8 cellular contexts compared by ENCODE assay signal in the genomic region with DNA sequence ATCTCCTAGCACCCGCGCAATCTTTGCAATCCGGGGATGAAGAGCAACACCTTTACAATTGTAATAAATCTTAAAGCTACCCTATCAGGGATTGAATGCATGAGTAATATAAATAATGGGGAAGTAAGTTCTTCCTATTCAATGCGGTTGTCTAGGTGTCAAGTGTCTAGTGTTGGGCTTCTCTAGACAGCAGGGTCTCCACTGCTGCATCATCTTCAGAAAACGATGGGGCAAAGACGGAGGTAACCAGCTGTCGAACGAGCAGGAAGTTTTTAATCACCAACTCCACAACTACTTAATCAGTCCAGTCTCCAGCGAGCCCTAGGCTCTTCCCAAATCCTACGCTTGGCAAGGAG. TPM values are rescaled to one million over a fixed set of nuclear protein-coding genes. Genes with fewer than 3 reads are reported as not detected.
DNase-seq lines count a peak whose midpoint lies in the region; ATAC-seq and TF ChIP-seq lines count a peak whose summit lies in the region.

No MANE protein-coding gene starts in this region.

- H3K36me3 Mint-ChIP-seq in T-helper 2 cell treated with Interferon-gamma antibody and Interleukin-4, amounts not matched to agents 5 μg/mL and 100 μg/mL, for 36 hours (ENCODE audit: low read depth), result peaks cover 3% of the 10 kb centered on the region
- H3K36me3 Mint-ChIP-seq in progenitor cell of endocrine pancreas (ENCODE audit: insufficient read depth), result peaks cover 2% of the 10 kb centered on the region

- peak overlapping the region; percentile 99 for H3K4me3 Mint-ChIP-seq in T-helper 2 cell treated with Interferon-gamma antibody and Interleukin-4, amounts not matched to agents 5 μg/mL and 100 μg/mL, for 36 hours
- H3K4me3 Mint-ChIP-seq in progenitor cell of endocrine pancreas (ENCODE audit: low read depth), result peak overlapping the region; percentile 97

- TF ChIP-seq CTCF in progenitor cell of endocrine pancreas (IDR thresholded peaks at IDR 0.05; ENCODE audit: unreplicated experiment), result no peak

- ATAC-seq in HG02852 (IDR thresholded peaks at IDR 0.05; ENCODE audit: unreplicated experiment), result peak; percentile 22
- peak; percentile 6 for ATAC-seq in esophagus mucosa

- peak overlapping the region; percentile 99 for H3K27ac Mint-ChIP-seq in T-helper 2 cell treated with Interferon-gamma antibody and Interleukin-4, amounts not matched to agents 5 μg/mL and 100 μg/mL, for 36 hours
- peak overlapping the region; percentile 100 for H3K27ac Mint-ChIP-seq in progenitor cell of endocrine pancreas

- no peaks in the 10 kb centered on the region for H3K9me3 ChIP-seq in SJCRH30 (replicated peaks)

- H3K4me1 ChIP-seq in SJCRH30, result no peaks in the 10 kb centered on the region

- H3K27me3 ChIP-seq in SJCRH30, result no peaks in the 10 kb centered on the region

- H3K36me3 ChIP-seq in SJCRH30, result no peaks in the 10 kb centered on the region

- H3K27me3 Mint-ChIP-seq in T-helper 2 cell treated with Interferon-gamma antibody and Interleukin-4, amounts not matched to agents 5 μg/mL and 100 μg/mL, for 36 hours (ENCODE audit: low read depth), result peaks cover 9% of the 10 kb centered on the region
- no peaks in the 10 kb centered on the region for H3K27me3 Mint-ChIP-seq in progenitor cell of endocrine pancreas

- H3K4me1 Mint-ChIP-seq in T-helper 2 cell treated with Interferon-gamma antibody and Interleukin-4, amounts not matched to agents 5 μg/mL and 100 μg/mL, for 36 hours (ENCODE audit: low read depth), result peaks cover 27% of the 10 kb centered on the region
- peaks cover 22% of the 10 kb centered on the region for H3K4me1 Mint-ChIP-seq in progenitor cell of endocrine pancreas (ENCODE audit: low read depth)

- DNase-seq in T-helper 2 cell treated with Interferon-gamma antibody and Interleukin-4, amounts not matched to agents 5 μg/mL and 100 μg/mL, for 36 hours (ENCODE audit: low spot score), result no peak
- DNase-seq in T-helper 2 cell, result no peak
- no peak for DNase-seq in SJCRH30
- DNase-seq in progenitor cell of endocrine pancreas (ENCODE audit: low spot score, unreplicated experiment), result no peak
- no peak for DNase-seq in SW 1271 (lab: John Stamatoyannopoulos, UW)
- DNase-seq in NCI-H1105 (lab: John Stamatoyannopoulos, UW), result no peak

- no peaks in the 10 kb centered on the region for H3K9me3 Mint-ChIP-seq in T-helper 2 cell treated with Interferon-gamma antibody and Interleukin-4, amounts not matched to agents 5 μg/mL and 100 μg/mL, for 36 hours
- peaks cover 6% of the 10 kb centered on the region for H3K9me3 Mint-ChIP-seq in progenitor cell of endocrine pancreas (ENCODE audit: low read depth)

- peak overlapping the region; percentile 86 for H3K4me3 ChIP-seq in SJCRH30

- H3K27ac ChIP-seq in SJCRH30, result peak overlapping the region; percentile 95

RNA-seq across cellular contexts. Expression of gene STAM2, which starts 0.6 kb away (rescaled TPM):
- 12.5 and 15.9 TPM in 2 replicates for total RNA-seq in SJCRH30 (2014; rRNA removed; shearing (Covaris generic))
- total RNA-seq in esophagus mucosa (20.5 TPM), progenitor cell of endocrine pancreas (32.8 and 36.2 TPM in 2 replicates)
